In genomic region chr6:167146173-167146572, GRCh38 we compare ENCODE assay signal across 24 cellular contexts. TPM values are rescaled to one million over a fixed set of nuclear protein-coding genes. Genes with fewer than 3 reads are reported as not detected.
DNase-seq lines count a peak whose midpoint lies in the region; ATAC-seq and TF ChIP-seq lines count a peak whose summit lies in the region.
"Had no signal": no experiment of that assay in that cellular context is flagged by ENCODE, and none has a peak within 500 bp of the region (broad histone marks: within the 10 kb centered on the region; RNA-seq: fewer than 3 reads in every experiment).

No MANE protein-coding gene starts in this region.

- no peak for ATAC-seq in CD4-positive, CD25-positive, alpha-beta regulatory T cell (ENCODE audit: low read depth in 2 of 2)
- ATAC-seq in GM18870 (IDR thresholded peaks at IDR 0.05; ENCODE audit: unreplicated experiment) (peak; percentile 34), activated B cell treated with CpG ODN at 0.5 μM for 24 hours (ENCODE audit: low read depth) (no peak)
- ATAC-seq: esophagus mucosa, gastroesophageal sphincter, left colon had no signal

- CTCF ChIA-PET in activated B cell treated with CpG ODN at 0.5 μM for 24 hours (lab: Charles Lee) = interaction anchor here (1.6 kb wide), 1 partner anchor 156 kb away, joined by 5 read pairs; no protein-coding TSS in a partner anchor

- peaks cover 11% of the 10 kb centered on the region for H3K4me1 ChIP-seq in CD4-positive, CD25-positive, alpha-beta regulatory T cell (ENCODE audit: control insufficient read depth, insufficient read depth, low read length, poor library complexity, severe bottlenecking)
- peaks cover 8% of the 10 kb centered on the region for H3K4me1 ChIP-seq in mucosa of stomach (ENCODE audit: control insufficient read depth, insufficient read depth, low read length)
- H3K4me1 ChIP-seq in left ventricle myocardium inferior = no peaks in the 10 kb centered on the region
- H3K4me1 ChIP-seq: gastroesophageal sphincter had no signal

- no peak for DNase-seq in CD4-positive, CD25-positive, alpha-beta regulatory T cell
- DNase-seq in activated B cell treated with CpG ODN at 0.5 μM for 24 hours (no peak), activated gamma-delta T cell (lab: John Stamatoyannopoulos, UW) (no peak), LoVo (ENCODE audit: low spot score) (no peak), NCI-H187 (lab: John Stamatoyannopoulos, UW) (no peak), left ventricle myocardium inferior (no peak)
- DNase-seq: activated CD4-positive, alpha-beta T cell treated with anti-CD3 and anti-CD28 coated beads, Interleukin-2, amount 50 U/mL, for 1 hour; activated naive CD4-positive, alpha-beta T cell treated with anti-CD3 and anti-CD28 coated beads, Interleukin-2, amount 50 U/mL, for 16 hours; CD8-positive, alpha-beta memory T cell; central memory CD4-positive, alpha-beta T cell; left colon; NCI-H1092; NCI-H526 treated with DMSO at 0.1 percent for 48 hours; spleen; stimulated activated CD8-positive, alpha-beta memory T cell treated with anti-CD3 and anti-CD28 coated beads, Interleukin-4, amount 100 ng/mL, for 48 hours had no signal

- H3K4me3 Mint-ChIP-seq in CD4-positive, CD25-positive, alpha-beta regulatory T cell = no peak overlapping the region
- H3K4me3 Mint-ChIP-seq in activated B cell treated with CpG ODN at 0.5 μM for 24 hours = peak overlapping the region; percentile 36

- H3K27ac Mint-ChIP-seq in CD4-positive, CD25-positive, alpha-beta regulatory T cell = no peak overlapping the region
- no peak overlapping the region for H3K27ac Mint-ChIP-seq in activated B cell treated with CpG ODN at 0.5 μM for 24 hours
- H3K27ac Mint-ChIP-seq: CD8-positive, alpha-beta memory T cell had no signal

- peak overlapping the region; percentile 30 for H3K9ac ChIP-seq in mucosa of stomach (ENCODE audit: low read length)
- H3K9ac ChIP-seq: KMS-11 had no signal

- peaks cover 0 to 2% (median 0%) of the 10 kb centered on the region in 7 donors for H3K9me3 Mint-ChIP-seq in CD4-positive, CD25-positive, alpha-beta regulatory T cell
- H3K9me3 Mint-ChIP-seq in activated B cell treated with CpG ODN at 0.5 μM for 24 hours = no peaks in the 10 kb centered on the region
- H3K9me3 Mint-ChIP-seq: CD8-positive, alpha-beta memory T cell had no signal

- H3K4me1 Mint-ChIP-seq in CD4-positive, CD25-positive, alpha-beta regulatory T cell = peaks cover 10 to 25% (median 15%) of the 10 kb centered on the region in 4 donors
- H3K4me1 Mint-ChIP-seq in activated B cell treated with CpG ODN at 0.5 μM for 24 hours = peaks cover 33% of the 10 kb centered on the region

- no peaks in the 10 kb centered on the region for H3K9me3 ChIP-seq in CD4-positive, CD25-positive, alpha-beta regulatory T cell (ENCODE audit: control insufficient read depth in 2 of 2, low read length in 2 of 2)
- H3K9me3 ChIP-seq in mucosa of stomach (ENCODE audit: control insufficient read depth, low read length) = no peaks in the 10 kb centered on the region
- no peaks in the 10 kb centered on the region for H3K9me3 ChIP-seq in left ventricle myocardium inferior (replicated peaks)
- H3K9me3 ChIP-seq: gastroesophageal sphincter, spleen had no signal

- peaks cover 8% of the 10 kb centered on the region for H3K27me3 Mint-ChIP-seq in CD4-positive, CD25-positive, alpha-beta regulatory T cell
- H3K27me3 Mint-ChIP-seq in activated B cell treated with CpG ODN at 0.5 μM for 24 hours = no peaks in the 10 kb centered on the region

- H3K36me3 ChIP-seq in CD4-positive, CD25-positive, alpha-beta regulatory T cell (ENCODE audit: control insufficient read depth, insufficient read depth, low read length) = no peaks in the 10 kb centered on the region
- H3K36me3 ChIP-seq in mucosa of stomach (ENCODE audit: control insufficient read depth, insufficient read depth, low read length) = no peaks in the 10 kb centered on the region
- no peaks in the 10 kb centered on the region for H3K36me3 ChIP-seq in left ventricle myocardium inferior
- H3K36me3 ChIP-seq: gastroesophageal sphincter, spleen had no signal

- H3K27me3 ChIP-seq in CD4-positive, CD25-positive, alpha-beta regulatory T cell (ENCODE audit: control insufficient read depth, insufficient read depth, low read length) = no peaks in the 10 kb centered on the region
- H3K27me3 ChIP-seq in mucosa of stomach (ENCODE audit: control insufficient read depth, insufficient read depth, low read length) = no peaks in the 10 kb centered on the region
- peaks cover 89% of the 10 kb centered on the region for H3K27me3 ChIP-seq in left ventricle myocardium inferior (ENCODE audit: low read depth)

- no peak for TF ChIP-seq CTCF in activated B cell treated with CpG ODN at 0.5 μM for 24 hours (IDR thresholded peaks at IDR 0.05)
- TF ChIP-seq CTCF in left ventricle myocardium inferior (IDR thresholded peaks at IDR 0.05; ENCODE audit: borderline replicate concordance) = no peak

- no peaks in the 10 kb centered on the region for H3K36me3 Mint-ChIP-seq in CD4-positive, CD25-positive, alpha-beta regulatory T cell
- H3K36me3 Mint-ChIP-seq in activated B cell treated with CpG ODN at 0.5 μM for 24 hours (ENCODE audit: low read depth) = no peaks in the 10 kb centered on the region
- H3K36me3 Mint-ChIP-seq: CD8-positive, alpha-beta memory T cell had no signal

- POLR2A ChIA-PET in activated B cell treated with CpG ODN at 0.5 μM for 24 hours (lab: Charles Lee) = interaction anchor here (0.9 kb wide), 2 partner anchors 17 to 25 kb away, joined by 3 read pairs; no protein-coding TSS in a partner anchor

- intact Hi-C loops in activated B cell treated with CpG ODN at 0.5 μM for 24 hours (cut with micrococcal nuclease) (no loop called here), left ventricle myocardium inferior (cut with micrococcal nuclease) (loop anchor here (10.0 kb wide), 1 partner anchor 361 kb away; no protein-coding TSS in a partner anchor)

- no peak overlapping the region for H3K27ac ChIP-seq in CD4-positive, CD25-positive, alpha-beta regulatory T cell (ENCODE audit: insufficient read depth, low read length, poor library complexity, severe bottlenecking)
- no peak overlapping the region for H3K27ac ChIP-seq in left ventricle myocardium inferior (replicated peaks)
- H3K27ac ChIP-seq: gastroesophageal sphincter, KMS-11, spleen had no signal

- peak overlapping the region; percentile 17 for H3K4me3 ChIP-seq in CD4-positive, CD25-positive, alpha-beta regulatory T cell (ENCODE audit: low read depth, low read length)
- H3K4me3 ChIP-seq in mucosa of stomach (ENCODE audit: low read length) (no peak overlapping the region), left ventricle myocardium inferior (no peak overlapping the region)
- H3K4me3 ChIP-seq: gastroesophageal sphincter had no signal

RNA-seq across cellular contexts. Expression of gene GPR31, which starts 11.6 kb away (rescaled TPM):
- total RNA-seq in CD4-positive, CD25-positive, alpha-beta regulatory T cell = not detected
- polyA plus RNA-seq in CD4-positive, CD25-positive, alpha-beta regulatory T cell = not detected
- total RNA-seq in activated B cell treated with CpG ODN at 0.5 μM for 24 hours (not detected in 2 replicates), left ventricle myocardium inferior (not detected)
- total RNA-seq: aorta; CD8-positive, alpha-beta memory T cell; Daoy; esophagus mucosa; gastroesophageal sphincter; left colon; mononuclear cell; temporal lobe had no signal
- polyA plus RNA-seq: aorta; CD8-positive, alpha-beta memory T cell; spleen had no signal

RNA-seq across cellular contexts. Expression of gene CCR6, which starts 23.3 kb away (rescaled TPM):
- total RNA-seq in CD4-positive, CD25-positive, alpha-beta regulatory T cell = 40.8 TPM
- polyA plus RNA-seq in CD4-positive, CD25-positive, alpha-beta regulatory T cell = 10 to 100 TPM; 52.7 to 97.3 (median 79.0) TPM
- total RNA-seq in activated B cell treated with CpG ODN at 0.5 μM for 24 hours (26.2 and 28.9 TPM in 2 replicates), left ventricle myocardium inferior (not detected)
- total RNA-seq: Daoy, esophagus mucosa, gastroesophageal sphincter, temporal lobe had no signal
- polyA plus RNA-seq: aorta had no signal

Comparison
In these comparisons a context has a peak if more than half of its experiments do, and no peak if none do; other contexts are left out.
1. RNA of gene CCR6, which starts 23.3 kb away (total RNA-seq): 40.8 TPM in CD4-positive, CD25-positive, alpha-beta regulatory T cell (single experiment) and 26.2 to 28.9 TPM in activated B cell treated with CpG ODN at 0.5 μM for 24 hours; not detected in left ventricle myocardium inferior (single experiment); every median in the first group is over 10 times any median in the second.